Comparison of ENCODE assay signal across 19 cellular contexts in the genomic region with DNA sequence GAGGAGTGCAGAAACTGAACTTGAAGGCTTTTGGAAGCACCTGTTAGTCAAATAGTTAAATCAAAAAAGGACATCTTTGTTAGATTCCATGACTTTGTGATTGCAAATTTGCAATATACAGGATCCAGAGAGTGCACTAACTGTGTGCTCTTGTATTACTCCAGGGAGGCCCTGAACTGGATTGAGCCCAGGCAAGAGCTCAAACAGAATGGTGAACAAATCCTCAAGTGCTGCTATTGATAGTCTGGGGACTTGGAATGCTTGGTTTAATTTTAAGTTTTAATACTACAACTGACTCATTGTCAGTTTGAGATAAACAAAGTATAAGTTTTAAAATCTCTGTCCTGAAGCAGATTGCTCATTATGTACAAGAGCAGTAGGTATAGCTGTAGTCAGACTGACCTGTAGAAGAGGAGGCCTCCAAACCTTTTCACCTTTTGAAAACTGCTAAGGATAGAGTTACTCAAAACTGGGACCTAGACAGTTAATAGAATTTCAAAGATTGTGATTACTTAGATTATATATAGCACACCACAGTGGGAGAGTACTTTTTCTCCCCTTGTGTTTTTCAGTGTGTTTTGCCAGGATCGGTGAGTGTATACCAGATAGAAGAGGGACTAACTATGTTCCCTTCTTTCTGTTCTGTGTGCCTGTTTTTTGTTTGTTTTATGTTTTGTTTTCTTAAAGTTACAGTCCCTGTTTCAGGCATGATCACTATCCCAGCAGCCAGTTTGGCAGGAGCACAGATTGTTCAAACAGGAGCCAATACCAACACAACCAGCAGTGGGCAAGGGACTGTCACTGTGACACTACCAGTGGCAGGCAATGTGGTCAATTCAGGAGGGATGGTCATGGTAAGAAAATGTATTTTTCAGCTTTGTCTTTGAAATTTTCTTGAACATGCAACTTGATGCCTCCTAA. TPM values are rescaled to one million over a fixed set of nuclear protein-coding genes. Genes with fewer than 3 reads are reported as not detected.
DNase-seq lines count a peak whose midpoint lies in the region; ATAC-seq and TF ChIP-seq lines count a peak whose summit lies in the region.
"Had no signal": no experiment of that assay in that cellular context is flagged by ENCODE, and none has a peak within 500 bp of the region (broad histone marks: within the 10 kb centered on the region; RNA-seq: fewer than 3 reads in every experiment).

No MANE protein-coding gene starts in this region.

- no peak for ATAC-seq in heart left ventricle
- ATAC-seq: GM23338 had no signal

- intact Hi-C loops in left ventricle myocardium inferior (cut with micrococcal nuclease): no loop called here
- intact Hi-C loops in heart left ventricle (cut with DNase I): loop anchor here in 6 of 10 donors (2.0 to 10.0 kb wide), 4 partner anchors 224 to 231 kb away; no protein-coding TSS in a partner anchor
- intact Hi-C loops in thyroid gland (cut with DNase I): no loop called here
- intact Hi-C loops in posterior vena cava (cut with DNase I): no loop called here

- peak; percentile 21 to 48 for TF ChIP-seq RAD21 in liver (IDR thresholded peaks at IDR 0.05)

- peak overlapping the region; percentile 6 for H3K27ac ChIP-seq in left ventricle myocardium inferior (replicated peaks)
- no peak overlapping the region for H3K27ac ChIP-seq in heart left ventricle
- H3K27ac ChIP-seq in SK-N-MC: 0 out of 2 replicates have a peak overlapping the region, but pooled peaks have one; percentile 14
- peak overlapping the region in 1 of 2 donors; percentile 18 for H3K27ac ChIP-seq in liver (ENCODE audit: low read depth in 1 of 2, low read length in 2 of 2)
- H3K27ac ChIP-seq in thyroid gland: peak overlapping the region; percentile 35 to 67 (median 49)
- H3K27ac ChIP-seq in Peyer's patch: no peak overlapping the region

- H3K9me3 ChIP-seq in left ventricle myocardium inferior (replicated peaks) (no peaks in the 10 kb centered on the region), heart left ventricle (no peaks in the 10 kb centered on the region), SK-N-MC (ENCODE audit: low read depth, low read length) (no peaks in the 10 kb centered on the region), liver (ENCODE audit: control insufficient read depth in 4 of 4, low read length in 3 of 4) (no peaks in the 10 kb centered on the region), thyroid gland (no peaks in the 10 kb centered on the region), Peyer's patch (no peaks in the 10 kb centered on the region)

- no peak for TF ChIP-seq POLR2A in heart left ventricle (IDR thresholded peaks at IDR 0.05)
- TF ChIP-seq POLR2A in thyroid gland (IDR thresholded peaks at IDR 0.05): peak in 1 of 2 donors; percentile 10
- no peak for TF ChIP-seq POLR2A in Peyer's patch (IDR thresholded peaks at IDR 0.05)

- WGBS in heart left ventricle, 4 donors: 9 to 52% (median 36%) methylated on average over 1 of the region's 1 CpG
- 33% methylated on average over 1 of the region's 1 CpG for WGBS in liver
- WGBS in thyroid gland, 2 donors: 26 to 52% methylated on average over 1 of the region's 1 CpG

- DNase-seq in left ventricle myocardium inferior (no peak), heart left ventricle (no peak), SK-N-MC (ENCODE audit: low read depth, low spot score) (no peak), thyroid gland (peak; percentile 66 to 78), Peyer's patch (no peak), posterior vena cava (ENCODE audit: low spot score) (no peak)
- DNase-seq: ACHN, C1 segment of cervical spinal cord, HCEC 1CT, KG1, MV-4-11, NCI-H1417 treated with DMSO at 0.1 percent for 48 hours, NCI-H187 treated with DMSO at 0.1 percent for 48 hours, NCI-H2227 treated with DMSO at 0.1 percent for 48 hours, NCI-H524, NCI-H82, RPMI8226 had no signal

- H3K4me1 ChIP-seq in left ventricle myocardium inferior (peaks cover 19% of the 10 kb centered on the region), heart left ventricle (peaks cover 0 to 8% (median 0%) of the 10 kb centered on the region in 12 donors), liver (ENCODE audit: control insufficient read depth in 4 of 4, insufficient read depth in 4 of 4, low read length in 3 of 4) (peaks cover 5 to 18% (median 10%) of the 10 kb centered on the region in 4 donors), thyroid gland (peaks cover 30 to 38% of the 10 kb centered on the region in 2 donors), Peyer's patch (no peaks in the 10 kb centered on the region)

- H3K9ac ChIP-seq in SK-N-MC (ENCODE audit: insufficient read length): no peak overlapping the region
- peak overlapping the region in 1 of 2 donors; percentile 31 for H3K9ac ChIP-seq in liver (ENCODE audit: low read depth in 1 of 2, low read length in 2 of 2)

- H3K27me3 ChIP-seq in left ventricle myocardium inferior (ENCODE audit: low read depth): no peaks in the 10 kb centered on the region
- H3K27me3 ChIP-seq in heart left ventricle: no peaks in the 10 kb centered on the region
- no peaks in the 10 kb centered on the region for H3K27me3 ChIP-seq in liver (ENCODE audit: control insufficient read depth in 4 of 4, insufficient read depth in 4 of 4, low read length in 3 of 4)
- H3K27me3 ChIP-seq in thyroid gland: no peaks in the 10 kb centered on the region
- H3K27me3 ChIP-seq in Peyer's patch: no peaks in the 10 kb centered on the region

- TF ChIP-seq CTCF in left ventricle myocardium inferior (IDR thresholded peaks at IDR 0.05; ENCODE audit: borderline replicate concordance): no peak
- no peak for TF ChIP-seq CTCF in heart left ventricle (IDR thresholded peaks at IDR 0.05)
- no peak for TF ChIP-seq CTCF in liver (IDR thresholded peaks at IDR 0.05; ENCODE audit: low read depth, low read length, missing input control)
- no peak for TF ChIP-seq CTCF in thyroid gland (IDR thresholded peaks at IDR 0.05)
- no peak for TF ChIP-seq CTCF in Peyer's patch (IDR thresholded peaks at IDR 0.05)

- H3K36me3 ChIP-seq in left ventricle myocardium inferior (peaks cover 92% of the 10 kb centered on the region), heart left ventricle (peaks cover 2 to 100% (median 94%) of the 10 kb centered on the region in 9 donors), SK-N-MC (ENCODE audit: insufficient read depth, low read length) (peaks cover 89% of the 10 kb centered on the region), liver (ENCODE audit: control insufficient read depth in 4 of 4, insufficient read depth in 3 of 4, low read depth in 1 of 4, low read length in 3 of 4) (peaks cover 19 to 66% (median 46%) of the 10 kb centered on the region in 4 donors), thyroid gland (peaks cover 40 to 45% of the 10 kb centered on the region in 2 donors), Peyer's patch (peaks cover 0 to 93% (median 0%) of the 10 kb centered on the region in 3 donors)

- H3K4me3 ChIP-seq in left ventricle myocardium inferior (no peak overlapping the region), heart left ventricle (no peak overlapping the region), SK-N-MC (no peak overlapping the region), liver (ENCODE audit: low read depth in 1 of 3, low read length in 3 of 3) (no peak overlapping the region), thyroid gland (replicated peaks in 1 of 3) (no peak overlapping the region), Peyer's patch (no peak overlapping the region)
- H3K4me3 ChIP-seq: GM23338 had no signal

TF ChIP-seq in liver, 16 proteins besides CTCF, POLR2A, EP300 and RAD21 (continues in another document):
- TF ChIP-seq, protein P1, sequence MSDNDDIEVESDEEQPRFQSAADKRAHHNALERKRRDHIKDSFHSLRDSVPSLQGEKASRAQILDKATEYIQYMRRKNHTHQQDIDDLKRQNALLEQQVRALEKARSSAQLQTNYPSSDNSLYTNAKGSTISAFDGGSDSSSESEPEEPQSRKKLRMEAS (IDR thresholded peaks at IDR 0.05): peak; percentile 15
- peak; percentile 50 for TF ChIP-seq SP1 (IDR thresholded peaks at IDR 0.05)
- peak in 1 of 2 donors; percentile 21 for TF ChIP-seq HNF4A (conservative IDR thresholded peaks at IDR 0.05)
- TF ChIP-seq RXRA (IDR thresholded peaks at IDR 0.05): peak in 1 of 2 donors; percentile 11

RNA-seq across cellular contexts. Expression of a gene that starts 18.3 kb away (rescaled TPM):
- total RNA-seq in left ventricle myocardium inferior (12.5 TPM), heart left ventricle (10 to 100 TPM in 4 of 9 donors, 1 to 10 TPM in 5; 6.5 to 12.5 (median 9.7) TPM), liver (10 to 100 TPM; 15.1 to 28.4 TPM), thyroid gland (10 to 100 TPM; 31.8 to 40.3 (median 36.0) TPM), Peyer's patch (10 to 100 TPM; 22.9 to 27.5 (median 23.4) TPM), posterior vena cava (10 to 100 TPM in 1 of 2 donors, 1 to 10 TPM in 1; 8.4 to 10.6 TPM)
- polyA plus RNA-seq in heart left ventricle (1 to 10 TPM; 4.3 to 7.3 TPM), liver (1 to 10 TPM; 2.2 to 5.1 TPM)

RNA-seq across cellular contexts. Expression of a gene that starts 18.9 kb away (rescaled TPM):
- total RNA-seq in left ventricle myocardium inferior (19.9 TPM), heart left ventricle (10 to 100 TPM; 12.8 to 21.8 (median 17.7) TPM), liver (10 to 100 TPM; 20.1 to 25.1 TPM), thyroid gland (10 to 100 TPM; 23.6 to 31.7 (median 25.4) TPM), Peyer's patch (10 to 100 TPM; 33.3 to 49.5 (median 39.6) TPM), posterior vena cava (10 to 100 TPM; 12.1 to 14.5 TPM)
- polyA plus RNA-seq in heart left ventricle (10 to 100 TPM; 26.6 to 28.1 TPM), liver (10 to 100 TPM; 20.9 to 28.6 TPM)

RNA-seq across cellular contexts. Expression of a gene that starts 38.1 kb away (rescaled TPM):
- 219 TPM for total RNA-seq in left ventricle myocardium inferior
- total RNA-seq in heart left ventricle: 100 to 1,000 TPM; 139 to 524 (median 237) TPM
- 100 to 1,000 TPM in 1 of 2 donors, 10 to 100 TPM in 1; 72.3 to 237 TPM for polyA plus RNA-seq in heart left ventricle
- total RNA-seq in liver: 1 to 10 TPM in 1 of 2 donors, not detected in 1; 1.6 TPM
- polyA plus RNA-seq in liver: 1 to 10 TPM in 1 of 2 donors, not detected in 1; 2.3 TPM
- total RNA-seq in thyroid gland: not detected
- 1 to 10 TPM in 1 of 4 donors, not detected in 3; 1.1 TPM for total RNA-seq in Peyer's patch
- under 1 TPM in 1 of 2 donors, not detected in 1; 0.43 TPM for total RNA-seq in posterior vena cava
- total RNA-seq: GM23338 had no signal

RNA-seq across cellular contexts. Expression of a gene that starts 48.8 kb away (rescaled TPM):
- total RNA-seq in left ventricle myocardium inferior: not detected
- not detected for total RNA-seq in heart left ventricle
- polyA plus RNA-seq in heart left ventricle: not detected
- 10 to 100 TPM in 1 of 2 donors, under 1 TPM in 1; 0.25 to 64.9 TPM for total RNA-seq in liver
- polyA plus RNA-seq in liver: under 1 TPM; 0.39 to 0.46 TPM
- not detected for total RNA-seq in thyroid gland
- total RNA-seq in Peyer's patch: not detected
- total RNA-seq in posterior vena cava: not detected
- total RNA-seq: GM23338 had no signal

RNA-seq across cellular contexts. Expression of a gene that starts 52.1 kb away (rescaled TPM):
- total RNA-seq in left ventricle myocardium inferior (0.27 TPM), heart left ventricle (1 to 10 TPM in 1 of 9 donors, under 1 TPM in 8; 0.21 to 1.1 (median 0.50) TPM), liver (10 to 100 TPM; 16.2 to 41.9 TPM), thyroid gland (1 to 10 TPM in 3 of 4 donors, under 1 TPM in 1; 0.93 to 3.6 (median 2.0) TPM), Peyer's patch (10 to 100 TPM in 3 of 4 donors, 1 to 10 TPM in 1; 8.3 to 34.6 (median 28.4) TPM), posterior vena cava (under 1 TPM; 0.42 to 0.52 TPM)
- polyA plus RNA-seq in heart left ventricle (under 1 TPM; 0.50 to 0.65 TPM), liver (10 to 100 TPM in 1 of 2 donors, 1 to 10 TPM in 1; 4.7 to 18.2 TPM)

Comparison
In these comparisons a context has a peak if more than half of its experiments do, and no peak if none do; other contexts are left out.
1. H3K27ac ChIP-seq: peak in left ventricle myocardium inferior (single experiment), SK-N-MC (single experiment) and thyroid gland (3 of 3); none in heart left ventricle (0 of 12) and Peyer's patch (0 of 4).
2. intact Hi-C loops: an anchor here in heart left ventricle (2.0 to 10.0 kb wide); none called in left ventricle myocardium inferior, thyroid gland and posterior vena cava.
3. DNase-seq: peak in thyroid gland (2 of 2); none in left ventricle myocardium inferior (single experiment), heart left ventricle (0 of 5), SK-N-MC (single experiment), Peyer's patch (0 of 3) and posterior vena cava (single experiment).
4. RNA of a gene that starts 38.1 kb away (total RNA-seq): 139 to 524 TPM in heart left ventricle and 219 TPM in left ventricle myocardium inferior (single experiment); 1.6 TPM in liver, 0.43 TPM in posterior vena cava, not detected in thyroid gland and 1.1 TPM in Peyer's patch; every median in the first group is over 10 times any median in the second.